ENCODE assay signal across 13 cellular contexts in the genomic region with DNA sequence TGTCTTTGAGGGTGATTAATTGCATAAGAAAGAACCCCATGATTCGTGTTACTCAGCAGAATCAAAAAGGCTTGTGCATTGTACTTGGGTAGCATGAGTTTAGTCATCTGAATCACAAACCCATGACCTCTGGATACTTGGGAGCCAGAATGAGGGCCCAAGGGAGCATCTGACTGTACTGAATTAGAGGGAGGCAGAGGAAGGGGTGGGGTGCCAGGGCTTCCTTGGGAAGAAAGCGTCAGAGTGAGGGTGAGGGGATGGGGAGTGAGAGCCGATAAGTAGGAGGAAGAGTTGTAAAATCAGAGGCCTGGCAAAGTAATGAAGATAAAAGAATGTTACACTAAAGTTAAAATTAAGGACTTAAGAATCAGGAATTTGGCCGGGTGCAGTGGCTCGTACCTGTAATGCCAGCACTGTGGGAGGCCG. TPM values are rescaled to one million over a fixed set of nuclear protein-coding genes. Genes with fewer than 3 reads are reported as not detected.
A peak's percentile ranks its signal among the peaks of the same experiment; 100 is the strongest.
DNase-seq lines count a peak whose midpoint lies in the region; ATAC-seq and TF ChIP-seq lines count a peak whose summit lies in the region.
"Had no signal": no experiment of that assay in that cellular context is flagged by ENCODE, and none has a peak within 500 bp of the region (broad histone marks: within the 10 kb centered on the region; RNA-seq: fewer than 3 reads in every experiment).

No MANE protein-coding gene starts in this region.

- POLR2A ChIA-PET in activated CD8-positive, alpha-beta T cell treated with anti-CD3 and anti-CD28 coated beads, Interleukin-2, amount 10 ng/mL, durations not matched to agents 7 days and 5 days (lab: Charles Lee), result no interaction called here

- TF ChIP-seq CTCF in Calu3 (IDR thresholded peaks at IDR 0.05; ENCODE audit: unreplicated experiment), result no peak
- TF ChIP-seq CTCF in fibroblast of the aortic adventitia (IDR thresholded peaks at IDR 0.05; ENCODE audit: insufficient read depth, low read length), result no peak
- TF ChIP-seq CTCF in retinal pigment epithelial cell (conservative IDR thresholded peaks at IDR 0.05; ENCODE audit: low read depth, low read length), result no peak

- no peaks in the 10 kb centered on the region for H3K9me3 Mint-ChIP-seq in Calu3 (ENCODE audit: low read depth, unreplicated experiment)
- H3K9me3 Mint-ChIP-seq in effector memory CD8-positive, alpha-beta T cell, result no peaks in the 10 kb centered on the region
- H3K9me3 Mint-ChIP-seq in activated CD8-positive, alpha-beta T cell treated with anti-CD3 and anti-CD28 coated beads, Interleukin-2, amount 10 ng/mL, durations not matched to agents 7 days and 5 days (ENCODE audit: insufficient read depth), result no peaks in the 10 kb centered on the region
- H3K9me3 Mint-ChIP-seq: stimulated activated effector memory CD8-positive, alpha-beta T cell treated with anti-CD3 and anti-CD28 coated beads, Interleukin-12 subunit alpha, Interleukin-12 subunit beta, amount 100 ng/mL, for 72 hours had no signal

- H3K27ac Mint-ChIP-seq in Calu3 (ENCODE audit: unreplicated experiment), result peak overlapping the region; percentile 37
- no peak overlapping the region for H3K27ac Mint-ChIP-seq in effector memory CD8-positive, alpha-beta T cell
- no peak overlapping the region for H3K27ac Mint-ChIP-seq in activated CD8-positive, alpha-beta T cell treated with anti-CD3 and anti-CD28 coated beads, Interleukin-2, amount 10 ng/mL, durations not matched to agents 7 days and 5 days
- H3K27ac Mint-ChIP-seq: nephron progenitor cell; stimulated activated effector memory CD8-positive, alpha-beta T cell treated with anti-CD3 and anti-CD28 coated beads, Interleukin-12 subunit alpha, Interleukin-12 subunit beta, amount 100 ng/mL, for 72 hours had no signal

- H3K4me3 Mint-ChIP-seq in Calu3 (ENCODE audit: low read depth, unreplicated experiment), result no peak overlapping the region
- H3K4me3 Mint-ChIP-seq in effector memory CD8-positive, alpha-beta T cell, result no peak overlapping the region
- H3K4me3 Mint-ChIP-seq in activated CD8-positive, alpha-beta T cell treated with anti-CD3 and anti-CD28 coated beads, Interleukin-2, amount 10 ng/mL, durations not matched to agents 7 days and 5 days, result no peak overlapping the region
- H3K4me3 Mint-ChIP-seq: nephron progenitor cell; stimulated activated effector memory CD8-positive, alpha-beta T cell treated with anti-CD3 and anti-CD28 coated beads, Interleukin-12 subunit alpha, Interleukin-12 subunit beta, amount 100 ng/mL, for 72 hours had no signal

- no peak overlapping the region for H3K4me3 ChIP-seq in fibroblast of the aortic adventitia (ENCODE audit: low read depth, low read length)
- H3K4me3 ChIP-seq in retinal pigment epithelial cell (ENCODE audit: low read length), result no peak overlapping the region

- no peaks in the 10 kb centered on the region for H3K27me3 Mint-ChIP-seq in Calu3 (ENCODE audit: unreplicated experiment)
- H3K27me3 Mint-ChIP-seq in effector memory CD8-positive, alpha-beta T cell, result peaks cover 24 to 53% of the 10 kb centered on the region in 2 donors
- peaks cover 8% of the 10 kb centered on the region for H3K27me3 Mint-ChIP-seq in activated CD8-positive, alpha-beta T cell treated with anti-CD3 and anti-CD28 coated beads, Interleukin-2, amount 10 ng/mL, durations not matched to agents 7 days and 5 days (ENCODE audit: low read depth)

- no peak for DNase-seq in Calu3
- peak; percentile 43 for DNase-seq in RPMI7951 (ENCODE audit: low read depth)
- peak; percentile 97 for DNase-seq in fibroblast of the aortic adventitia (ENCODE audit: low read depth)
- DNase-seq in retinal pigment epithelial cell (ENCODE audit: low read depth), result peak; percentile 85
- no peak for DNase-seq in effector memory CD8-positive, alpha-beta T cell
- DNase-seq in activated CD8-positive, alpha-beta T cell treated with anti-CD3 and anti-CD28 coated beads, Interleukin-2, amount 10 ng/mL, durations not matched to agents 7 days and 5 days, result no peak
- DNase-seq: activated CD8-positive, alpha-beta memory T cell treated with anti-CD3 and anti-CD28 coated beads, Interleukin-2, amount 50 U/mL, for 48 hours; amniotic stem cell; NCI-H2227 treated with DMSO at 0.1 percent for 48 hours; nephron progenitor cell had no signal

- peaks cover 100% of the 10 kb centered on the region for H3K36me3 Mint-ChIP-seq in Calu3 (ENCODE audit: insufficient read depth, unreplicated experiment)
- H3K36me3 Mint-ChIP-seq in effector memory CD8-positive, alpha-beta T cell (ENCODE audit: insufficient read depth), result peaks cover 6% of the 10 kb centered on the region
- no peaks in the 10 kb centered on the region for H3K36me3 Mint-ChIP-seq in activated CD8-positive, alpha-beta T cell treated with anti-CD3 and anti-CD28 coated beads, Interleukin-2, amount 10 ng/mL, durations not matched to agents 7 days and 5 days (ENCODE audit: low read depth)
- H3K36me3 Mint-ChIP-seq: stimulated activated effector memory CD8-positive, alpha-beta T cell treated with anti-CD3 and anti-CD28 coated beads, Interleukin-12 subunit alpha, Interleukin-12 subunit beta, amount 100 ng/mL, for 72 hours had no signal

- no TSS peak for BruUV-seq in Calu3 (replicated peaks; lab: Mats Ljungman, UMichigan)

- CTCF ChIA-PET in Calu3 (lab: Charles Lee), result interaction anchor here (0.6 kb wide), 2 partner anchors 73 to 114 kb away, joined by 3 to 7 read pairs; no protein-coding TSS in a partner anchor
- CTCF ChIA-PET in activated CD8-positive, alpha-beta T cell treated with anti-CD3 and anti-CD28 coated beads, Interleukin-2, amount 10 ng/mL, durations not matched to agents 7 days and 5 days (lab: Charles Lee), result no interaction called here

- H3K4me1 Mint-ChIP-seq in Calu3 (ENCODE audit: low read depth, unreplicated experiment), result peaks cover 38% of the 10 kb centered on the region
- H3K4me1 Mint-ChIP-seq in effector memory CD8-positive, alpha-beta T cell (ENCODE audit: low read depth in 2 of 2), result no peaks in the 10 kb centered on the region
- H3K4me1 Mint-ChIP-seq in activated CD8-positive, alpha-beta T cell treated with anti-CD3 and anti-CD28 coated beads, Interleukin-2, amount 10 ng/mL, durations not matched to agents 7 days and 5 days (ENCODE audit: low read depth), result no peaks in the 10 kb centered on the region
- H3K4me1 Mint-ChIP-seq: stimulated activated effector memory CD8-positive, alpha-beta T cell treated with anti-CD3 and anti-CD28 coated beads, Interleukin-12 subunit alpha, Interleukin-12 subunit beta, amount 100 ng/mL, for 72 hours had no signal

- intact Hi-C loops in Calu3 (cut with micrococcal nuclease; ENCODE audit: unreplicated experiment), result no loop called here

- ATAC-seq in effector memory CD8-positive, alpha-beta T cell (replicated peaks), result no peak
- ATAC-seq in GM18873 (IDR thresholded peaks at IDR 0.05; ENCODE audit: low FRiP score, unreplicated experiment), result no peak
- ATAC-seq in activated CD8-positive, alpha-beta T cell treated with anti-CD3 and anti-CD28 coated beads, Interleukin-2, amount 10 ng/mL, durations not matched to agents 7 days and 5 days, result no peak
- ATAC-seq in GM21367 (IDR thresholded peaks at IDR 0.05; ENCODE audit: unreplicated experiment), result no peak
- ATAC-seq: stimulated activated effector memory CD8-positive, alpha-beta T cell treated with anti-CD3 and anti-CD28 coated beads, Interleukin-12 subunit alpha, Interleukin-12 subunit beta, amount 100 ng/mL, for 72 hours had no signal

RNA-seq across cellular contexts. Expression of a gene that starts 29.8 kb away (rescaled TPM):
- total RNA-seq in Calu3 (2022), result not detected in 2 replicates
- not detected in 2 replicates for total RNA-seq in RPMI7951 (2014; rRNA removed; shearing (Covaris generic))
- not detected in 2 replicates for total RNA-seq in fibroblast of the aortic adventitia (ENCODE audit: low replicate concordance)
- not detected for total RNA-seq in activated CD8-positive, alpha-beta T cell treated with anti-CD3 and anti-CD28 coated beads, Interleukin-2, amount 10 ng/mL, durations not matched to agents 7 days and 5 days

RNA-seq across cellular contexts. Expression of a gene that starts 30.8 kb away (rescaled TPM):
- 742 and 748 TPM in 2 replicates for total RNA-seq in Calu3 (2022)
- total RNA-seq in RPMI7951 (2014; rRNA removed; shearing (Covaris generic)), result 4.7 and 5.1 TPM in 2 replicates
- total RNA-seq in fibroblast of the aortic adventitia (ENCODE audit: low replicate concordance), result 5.4 and 15.5 TPM in 2 replicates
- total RNA-seq in activated CD8-positive, alpha-beta T cell treated with anti-CD3 and anti-CD28 coated beads, Interleukin-2, amount 10 ng/mL, durations not matched to agents 7 days and 5 days, result not detected

Comparison
In these comparisons a context has a peak if more than half of its experiments do, and no peak if none do; other contexts are left out.
1. DNase-seq: peak in RPMI7951 (single experiment), fibroblast of the aortic adventitia (single experiment) and retinal pigment epithelial cell (single experiment); none in Calu3 (single experiment), effector memory CD8-positive, alpha-beta T cell (0 of 3) and activated CD8-positive, alpha-beta T cell treated with anti-CD3 and anti-CD28 coated beads, Interleukin-2, amount 10 ng/mL, durations not matched to agents 7 days and 5 days (single experiment).
2. RNA of a gene that starts 30.8 kb away (total RNA-seq): 742 to 748 TPM in Calu3; 5.4 to 15.5 TPM in fibroblast of the aortic adventitia, 4.7 to 5.1 TPM in RPMI7951 and not detected in activated CD8-positive, alpha-beta T cell treated with anti-CD3 and anti-CD28 coated beads, Interleukin-2, amount 10 ng/mL, durations not matched to agents 7 days and 5 days; every median in the first group is over 10 times any median in the second.